ENCODE assay signal across 8 cellular contexts in genomic region chr19:55166530-55167268, GRCh38. TPM values are rescaled to one million over a fixed set of nuclear protein-coding genes. Genes with fewer than 3 reads are reported as not detected.
DNase-seq lines count a peak whose midpoint lies in the region; ATAC-seq, FAIRE-seq and TF ChIP-seq lines count a peak whose summit lies in the region.

Gene DNAAF3, minus strand, starts transcription at chr19:55166613. Its CDS starts 200 bp downstream, at chr19:55166413.

- CTCF ChIA-PET in mammary epithelial cell (lab: Charles Lee; ENCODE audit: low non-redundant PET): interaction anchor here (0.8 kb wide), 1 partner anchor 505 kb away, joined by 15 read pairs; no protein-coding TSS in a partner anchor

- no peak for TF ChIP-seq CTCF in GM12864 (IDR thresholded peaks at IDR 0.05; ENCODE audit: low read depth, low read length, missing control alignments)
- TF ChIP-seq CTCF in mammary epithelial cell (conservative IDR thresholded peaks at IDR 0.05 in 1 of 2, IDR thresholded peaks at IDR 0.05 in 1 of 2; ENCODE audit: extremely low read depth in 1 of 2, insufficient read depth in 1 of 2, low read depth in 1 of 2, low read length in 2 of 2): no peak

- ATAC-seq in HG03039 (IDR thresholded peaks at IDR 0.05; ENCODE audit: unreplicated experiment) (peak; percentile 68), GM21786 (IDR thresholded peaks at IDR 0.05; ENCODE audit: unreplicated experiment) (no peak)

- in situ Hi-C loops in mammary epithelial cell (cut with MboI; ENCODE audit: low sequenced_read_pairs in 2 of 2): no loop called here

- intact Hi-C loops in mammary epithelial cell (cut with micrococcal nuclease): loop anchor here (1.0 to 5.0 kb wide), 4 partner anchors 22 to 116 kb away; partner anchors contain the start of genes BRSK1, HSPBP1 and PPP6R1

- H3K4me3 ChIP-seq in GM12864 (ENCODE audit: low read depth, low read length): peak within 1 kb of the TSS; percentile 21
- peak within 1 kb of the TSS; percentile 49 to 67 (median 61) for H3K4me3 ChIP-seq in mammary epithelial cell (replicated peaks in 1 of 3; ENCODE audit: insufficient read depth in 1 of 3, low read depth in 2 of 3, low read length in 3 of 3)
- peak within 1 kb of the TSS; percentile 71 for H3K4me3 ChIP-seq in iPS-18a (ENCODE audit: low read length)
- H3K4me3 ChIP-seq in skeletal muscle cell (ENCODE audit: low read depth, low read length): peak within 1 kb of the TSS; percentile 55

- no TSS peak for BruUV-seq in mammary epithelial cell (replicated peaks; lab: Mats Ljungman, UMichigan)

- H4K20me1 ChIP-seq in mammary epithelial cell (ENCODE audit: insufficient read depth, low read length): no peaks in the 10 kb centered on the region

- H3K27me3 ChIP-seq in mammary epithelial cell (ENCODE audit: insufficient read depth, low read length) (peaks cover 2% of the 10 kb centered on the region), iPS-18a (ENCODE audit: control insufficient read depth, insufficient read depth, low read length) (peaks cover 47% of the 10 kb centered on the region)

- dilution Hi-C loops in mammary epithelial cell (cut with HindIII; ENCODE audit: low sequenced_read_pairs): no loop called here

- H3K4me2 ChIP-seq in mammary epithelial cell (ENCODE audit: insufficient read depth, low read depth, low read length): peak within 1 kb of the TSS; percentile 98

- H2AFZ ChIP-seq in mammary epithelial cell (ENCODE audit: low read depth, low read length): peak within 1 kb of the TSS; percentile 93

- DNase-seq in GM12864 (ENCODE audit: low read depth): peak; percentile 73
- peak; percentile 87 for DNase-seq in NCI-H2107 (lab: John Stamatoyannopoulos, UW)
- DNase-seq in mammary epithelial cell: peak; percentile 97
- peak; percentile 88 for DNase-seq in skeletal muscle cell (ENCODE audit: low read depth)

- peak; percentile 96 for FAIRE-seq in TTC549 (lab: Jason Lieb, UNC)

- H3K36me3 ChIP-seq in mammary epithelial cell (ENCODE audit: insufficient read depth, low read length) (no peaks in the 10 kb centered on the region), iPS-18a (ENCODE audit: control insufficient read depth, low read depth, low read length) (no peaks in the 10 kb centered on the region)

- 2% methylated on average over 33 of the region's 33 CpGs for WGBS in mammary epithelial cell (ENCODE audit: low coverage, missing lambda C conversion rate)

- peak within 1 kb of the TSS; percentile 69 for H3K27ac ChIP-seq in mammary epithelial cell (ENCODE audit: insufficient read depth, low read depth, low read length)
- peak within 1 kb of the TSS; percentile 89 for H3K27ac ChIP-seq in iPS-18a (ENCODE audit: low read length)

- H3K4me1 ChIP-seq in mammary epithelial cell (ENCODE audit: insufficient read depth, low read length): peaks cover 9% of the 10 kb centered on the region
- peaks cover 4% of the 10 kb centered on the region for H3K4me1 ChIP-seq in iPS-18a (ENCODE audit: control insufficient read depth, low read depth, low read length)

- H3K9ac ChIP-seq in mammary epithelial cell (ENCODE audit: insufficient read depth, low read length): no peak within 1 kb of the TSS
- peak within 1 kb of the TSS; percentile 61 for H3K9ac ChIP-seq in iPS-18a (ENCODE audit: low read length)

- H3K9me3 ChIP-seq in mammary epithelial cell (replicated peaks; ENCODE audit: insufficient read depth, low read length): no peaks in the 10 kb centered on the region
- H3K9me3 ChIP-seq in iPS-18a (ENCODE audit: control insufficient read depth, low read depth, low read length): no peaks in the 10 kb centered on the region

- H3K79me2 ChIP-seq in mammary epithelial cell (ENCODE audit: insufficient read depth, low read length): no peaks in the 10 kb centered on the region

RNA-seq across cellular contexts. Expression of gene DNAAF3, which starts in this region (rescaled TPM):
- 1 to 10 TPM; 1.5 to 2.2 TPM for total RNA-seq in mammary epithelial cell
- polyA plus RNA-seq in mammary epithelial cell: 1.3 TPM
- not detected for polyA minus RNA-seq in mammary epithelial cell

Comparison
In these comparisons a context has a peak if more than half of its experiments do, and no peak if none do; other contexts are left out.
1. H3K4me3 ChIP-seq: peak in every context shown above with its lines; median percentile 71 in iPS-18a; 61 in mammary epithelial cell; 55 in skeletal muscle cell; 21 in GM12864.